Comparison of ENCODE assay signal across 11 cellular contexts in the genomic region with DNA sequence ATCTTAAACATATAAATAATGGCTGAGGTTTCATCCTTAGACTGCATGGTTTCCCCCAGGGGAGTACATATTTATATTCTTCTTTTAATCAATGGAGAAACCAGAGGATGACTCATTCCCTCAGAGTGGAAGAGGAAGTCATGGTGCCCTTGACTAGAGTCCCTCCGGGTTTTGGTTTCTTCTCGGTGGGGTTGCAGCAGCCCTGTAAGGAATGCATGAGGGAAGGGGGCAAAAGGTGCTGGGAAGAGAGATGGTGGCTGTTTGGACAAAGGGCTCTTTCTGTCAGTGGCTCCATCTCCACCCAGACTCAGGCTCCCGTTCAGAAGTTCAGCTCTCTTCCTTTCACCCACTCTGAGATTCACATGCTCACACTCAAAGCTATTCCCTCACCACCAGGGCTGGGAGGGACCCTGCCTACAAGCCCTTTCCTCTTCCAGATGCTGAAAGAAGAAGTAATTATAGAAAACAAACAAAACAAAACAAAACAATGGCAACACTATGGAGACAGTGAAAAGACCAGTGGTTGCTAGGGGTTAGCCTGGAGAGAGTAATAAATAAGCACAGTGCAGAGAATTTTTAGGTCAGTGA.
A peak's percentile ranks its signal among the peaks of the same experiment; 100 is the strongest.
DNase-seq lines count a peak whose midpoint lies in the region; ATAC-seq and TF ChIP-seq lines count a peak whose summit lies in the region.
"Had no signal": no experiment of that assay in that cellular context is flagged by ENCODE, and none has a peak within 500 bp of the region (broad histone marks: within the 10 kb centered on the region; RNA-seq: fewer than 3 reads in every experiment).

No MANE protein-coding gene starts in this region.

- H3K27me3 Mint-ChIP-seq in activated CD4-positive, alpha-beta memory T cell treated with anti-CD3 and anti-CD28 coated beads for 36 hours, result peaks cover 8% of the 10 kb centered on the region
- H3K27me3 Mint-ChIP-seq in activated CD4-positive, alpha-beta memory T cell treated with anti-CD3 and anti-CD28 coated beads, Interleukin-2, amount 10 ng/mL, durations not matched to agents 7 days and 5 days, result peaks cover 69% of the 10 kb centered on the region
- no peaks in the 10 kb centered on the region for H3K27me3 Mint-ChIP-seq in activated T-helper 17 cell treated with anti-CD3 and anti-CD28 coated beads, Interleukin-2, amount 50 U/mL, for 72 hours

- DNase-seq in activated CD4-positive, alpha-beta memory T cell treated with anti-CD3 and anti-CD28 coated beads for 36 hours, result peak; percentile 18
- DNase-seq in activated CD4-positive, alpha-beta memory T cell treated with anti-CD3 and anti-CD28 coated beads, Interleukin-2, amount 10 ng/mL, durations not matched to agents 7 days and 5 days, result no peak
- DNase-seq in smooth muscle cell of the brain vasculature (ENCODE audit: low read depth, low spot score), result peak; percentile 65
- no peak for DNase-seq in erythroblast (lab: John Stamatoyannopoulos, UW)
- DNase-seq: activated CD4-positive, alpha-beta T cell treated with anti-CD3 and anti-CD28 coated beads for 1 hour; NCI-H446; retina had no signal

- no peak overlapping the region for H3K4me3 Mint-ChIP-seq in activated CD4-positive, alpha-beta memory T cell treated with anti-CD3 and anti-CD28 coated beads for 36 hours
- H3K4me3 Mint-ChIP-seq in activated CD4-positive, alpha-beta memory T cell treated with anti-CD3 and anti-CD28 coated beads, Interleukin-2, amount 10 ng/mL, durations not matched to agents 7 days and 5 days, result no peak overlapping the region
- H3K4me3 Mint-ChIP-seq in activated T-helper 17 cell treated with anti-CD3 and anti-CD28 coated beads, Interleukin-2, amount 50 U/mL, for 72 hours, result no peak overlapping the region

- peaks cover 43% of the 10 kb centered on the region for H3K4me1 Mint-ChIP-seq in activated CD4-positive, alpha-beta memory T cell treated with anti-CD3 and anti-CD28 coated beads for 36 hours (ENCODE audit: low read depth)
- peaks cover 44% of the 10 kb centered on the region for H3K4me1 Mint-ChIP-seq in activated CD4-positive, alpha-beta memory T cell treated with anti-CD3 and anti-CD28 coated beads, Interleukin-2, amount 10 ng/mL, durations not matched to agents 7 days and 5 days
- H3K4me1 Mint-ChIP-seq in activated T-helper 17 cell treated with anti-CD3 and anti-CD28 coated beads, Interleukin-2, amount 50 U/mL, for 72 hours, result peaks cover 25% of the 10 kb centered on the region

- CTCF ChIA-PET in activated CD4-positive, alpha-beta memory T cell treated with anti-CD3 and anti-CD28 coated beads for 36 hours (lab: Charles Lee), result no interaction called here
- CTCF ChIA-PET in activated CD4-positive, alpha-beta memory T cell treated with anti-CD3 and anti-CD28 coated beads, Interleukin-2, amount 10 ng/mL, durations not matched to agents 7 days and 5 days (lab: Charles Lee), result no interaction called here

- no peak overlapping the region for H3K27ac Mint-ChIP-seq in activated CD4-positive, alpha-beta memory T cell treated with anti-CD3 and anti-CD28 coated beads for 36 hours
- no peak overlapping the region for H3K27ac Mint-ChIP-seq in activated CD4-positive, alpha-beta memory T cell treated with anti-CD3 and anti-CD28 coated beads, Interleukin-2, amount 10 ng/mL, durations not matched to agents 7 days and 5 days
- H3K27ac Mint-ChIP-seq in activated T-helper 17 cell treated with anti-CD3 and anti-CD28 coated beads, Interleukin-2, amount 50 U/mL, for 72 hours, result no peak overlapping the region

- no peaks in the 10 kb centered on the region for H3K36me3 Mint-ChIP-seq in activated CD4-positive, alpha-beta memory T cell treated with anti-CD3 and anti-CD28 coated beads for 36 hours
- no peaks in the 10 kb centered on the region for H3K36me3 Mint-ChIP-seq in activated CD4-positive, alpha-beta memory T cell treated with anti-CD3 and anti-CD28 coated beads, Interleukin-2, amount 10 ng/mL, durations not matched to agents 7 days and 5 days (ENCODE audit: low read depth)
- H3K36me3 Mint-ChIP-seq in activated T-helper 17 cell treated with anti-CD3 and anti-CD28 coated beads, Interleukin-2, amount 50 U/mL, for 72 hours (ENCODE audit: low read depth), result no peaks in the 10 kb centered on the region

- intact Hi-C loops in activated CD4-positive, alpha-beta memory T cell treated with anti-CD3 and anti-CD28 coated beads for 36 hours (cut with micrococcal nuclease), result loop anchor here (2.0 to 5.0 kb wide), 7 partner anchors 13 to 1598 kb away; no protein-coding TSS in a partner anchor

- ATAC-seq in HG03442 (IDR thresholded peaks at IDR 0.05; ENCODE audit: unreplicated experiment), result peak; percentile 22
- peak; percentile 8 for ATAC-seq in activated T-helper 17 cell treated with anti-CD3 and anti-CD28 coated beads, Interleukin-2, amount 50 U/mL, for 72 hours (replicated peaks)
- no peak for ATAC-seq in HG03139 (IDR thresholded peaks at IDR 0.05; ENCODE audit: unreplicated experiment)
- ATAC-seq in HG02970 (IDR thresholded peaks at IDR 0.05; ENCODE audit: low FRiP score, unreplicated experiment), result no peak

- no peaks in the 10 kb centered on the region for H3K9me3 Mint-ChIP-seq in activated CD4-positive, alpha-beta memory T cell treated with anti-CD3 and anti-CD28 coated beads for 36 hours
- no peaks in the 10 kb centered on the region for H3K9me3 Mint-ChIP-seq in activated CD4-positive, alpha-beta memory T cell treated with anti-CD3 and anti-CD28 coated beads, Interleukin-2, amount 10 ng/mL, durations not matched to agents 7 days and 5 days
- H3K9me3 Mint-ChIP-seq in activated T-helper 17 cell treated with anti-CD3 and anti-CD28 coated beads, Interleukin-2, amount 50 U/mL, for 72 hours, result no peaks in the 10 kb centered on the region

- TF ChIP-seq POLR2A in erythroblast (IDR thresholded peaks at IDR 0.05; ENCODE audit: low read length), result no peak

- POLR2A ChIA-PET in activated CD4-positive, alpha-beta memory T cell treated with anti-CD3 and anti-CD28 coated beads for 36 hours (lab: Charles Lee), result no interaction called here
- POLR2A ChIA-PET in activated CD4-positive, alpha-beta memory T cell treated with anti-CD3 and anti-CD28 coated beads, Interleukin-2, amount 10 ng/mL, durations not matched to agents 7 days and 5 days (lab: Charles Lee), result no interaction called here

Comparison
In these comparisons a context has a peak if more than half of its experiments do, and no peak if none do; other contexts are left out.
1. DNase-seq: peak in activated CD4-positive, alpha-beta memory T cell treated with anti-CD3 and anti-CD28 coated beads for 36 hours (single experiment) and smooth muscle cell of the brain vasculature (single experiment); none in activated CD4-positive, alpha-beta memory T cell treated with anti-CD3 and anti-CD28 coated beads, Interleukin-2, amount 10 ng/mL, durations not matched to agents 7 days and 5 days (single experiment) and erythroblast (0 of 2).
2. ATAC-seq: peak in HG03442 (single experiment) and activated T-helper 17 cell treated with anti-CD3 and anti-CD28 coated beads, Interleukin-2, amount 50 U/mL, for 72 hours (single experiment); none in HG03139 (single experiment) and HG02970 (single experiment).